Comparison of ENCODE assay signal across 8 cellular contexts in genomic region chr1:236280438-236281285, GRCh38. TPM values are rescaled to one million over a fixed set of nuclear protein-coding genes. Genes with fewer than 3 reads are reported as not detected.
DNase-seq lines count a peak whose midpoint lies in the region; ATAC-seq and TF ChIP-seq lines count a peak whose summit lies in the region.

No MANE protein-coding gene starts in this region.

- H3K4me2 ChIP-seq in neural progenitor cell = peak overlapping the region; percentile 88

- H3K27me3 Mint-ChIP-seq in activated CD4-positive, alpha-beta memory T cell treated with anti-CD3 and anti-CD28 coated beads, Interleukin-2, amount 10 ng/mL, durations not matched to agents 7 days and 5 days = peaks cover 8% of the 10 kb centered on the region
- H3K27me3 Mint-ChIP-seq in neural progenitor cell (ENCODE audit: insufficient read depth, low read depth) = no peaks in the 10 kb centered on the region

- peak overlapping the region; percentile 96 for H2AFZ ChIP-seq in neural progenitor cell (replicated peaks)

- no peaks in the 10 kb centered on the region for H3K36me3 ChIP-seq in neural progenitor cell

- no peaks in the 10 kb centered on the region for H3K9me3 Mint-ChIP-seq in activated CD4-positive, alpha-beta memory T cell treated with anti-CD3 and anti-CD28 coated beads, Interleukin-2, amount 10 ng/mL, durations not matched to agents 7 days and 5 days
- H3K9me3 Mint-ChIP-seq in neural progenitor cell = no peaks in the 10 kb centered on the region

- CTCF ChIA-PET in activated CD4-positive, alpha-beta memory T cell treated with anti-CD3 and anti-CD28 coated beads, Interleukin-2, amount 10 ng/mL, durations not matched to agents 7 days and 5 days (lab: Charles Lee) = no interaction called here

- DNase-seq in GM10266 (ENCODE audit: extremely low spot score) (peak; percentile 26), NCI-H187 treated with DMSO at 0.1 percent for 48 hours (lab: John Stamatoyannopoulos, UW) (peak; percentile 48), epithelial cell of esophagus (ENCODE audit: low read depth) (no peak), neural progenitor cell (ENCODE audit: low spot score) (peak; percentile 38), NOMO-1 (lab: John Stamatoyannopoulos, UW; ENCODE audit: unreplicated experiment in 2 of 2) (no peak)
- DNase-seq in activated CD4-positive, alpha-beta memory T cell treated with anti-CD3 and anti-CD28 coated beads, Interleukin-2, amount 10 ng/mL, durations not matched to agents 7 days and 5 days = peak; percentile 29

- peaks cover 30% of the 10 kb centered on the region for H3K27me3 ChIP-seq in neural progenitor cell

- ATAC-seq in HG02870 (IDR thresholded peaks at IDR 0.05; ENCODE audit: unreplicated experiment) = no peak
- ATAC-seq in GM18907 (IDR thresholded peaks at IDR 0.05; ENCODE audit: unreplicated experiment) = no peak

- peaks cover 21% of the 10 kb centered on the region for H3K4me1 ChIP-seq in neural progenitor cell

- H3K9ac ChIP-seq in neural progenitor cell = no peak overlapping the region

- H3F3A ChIP-seq in neural progenitor cell (ENCODE audit: low read depth) = peaks cover 6% of the 10 kb centered on the region

- H3K9me3 ChIP-seq in neural progenitor cell (ENCODE audit: low read depth) = no peaks in the 10 kb centered on the region

- H3K4me1 Mint-ChIP-seq in activated CD4-positive, alpha-beta memory T cell treated with anti-CD3 and anti-CD28 coated beads, Interleukin-2, amount 10 ng/mL, durations not matched to agents 7 days and 5 days = peaks cover 41% of the 10 kb centered on the region
- H3K4me1 Mint-ChIP-seq in neural progenitor cell = peaks cover 27% of the 10 kb centered on the region

- H3K79me2 ChIP-seq in neural progenitor cell (ENCODE audit: low read depth) = no peaks in the 10 kb centered on the region

- H3K4me3 Mint-ChIP-seq in activated CD4-positive, alpha-beta memory T cell treated with anti-CD3 and anti-CD28 coated beads, Interleukin-2, amount 10 ng/mL, durations not matched to agents 7 days and 5 days = peak overlapping the region; percentile 84
- peak overlapping the region; percentile 92 for H3K4me3 Mint-ChIP-seq in neural progenitor cell

- POLR2A ChIA-PET in activated CD4-positive, alpha-beta memory T cell treated with anti-CD3 and anti-CD28 coated beads, Interleukin-2, amount 10 ng/mL, durations not matched to agents 7 days and 5 days (lab: Charles Lee) = interaction anchor here (1.1 to 1.3 kb wide), 2 partner anchors 114 to 227 kb away, joined by 3 to 10 read pairs; partner anchors contain the start of gene EDARADD

- no peaks in the 10 kb centered on the region for H4K20me1 ChIP-seq in neural progenitor cell (ENCODE audit: low read depth)

- H3K4me3 ChIP-seq in epithelial cell of esophagus (ENCODE audit: low read length) = peak overlapping the region; percentile 76
- H3K4me3 ChIP-seq in neural progenitor cell = peak overlapping the region; percentile 73

- peaks cover 2% of the 10 kb centered on the region for H3K36me3 Mint-ChIP-seq in activated CD4-positive, alpha-beta memory T cell treated with anti-CD3 and anti-CD28 coated beads, Interleukin-2, amount 10 ng/mL, durations not matched to agents 7 days and 5 days (ENCODE audit: low read depth)
- H3K36me3 Mint-ChIP-seq in neural progenitor cell = no peaks in the 10 kb centered on the region

- TF ChIP-seq CTCF in GM10266 (IDR thresholded peaks at IDR 0.05; ENCODE audit: control insufficient read depth, insufficient read depth, low read depth, missing control alignments) (no peak), epithelial cell of esophagus (IDR thresholded peaks at IDR 0.05; ENCODE audit: insufficient read depth, low read depth, low read length, missing control alignments) (no peak), neural progenitor cell (IDR thresholded peaks at IDR 0.05) (no peak)

- H3K27ac Mint-ChIP-seq in activated CD4-positive, alpha-beta memory T cell treated with anti-CD3 and anti-CD28 coated beads, Interleukin-2, amount 10 ng/mL, durations not matched to agents 7 days and 5 days = peak overlapping the region; percentile 34
- H3K27ac Mint-ChIP-seq in neural progenitor cell = no peak overlapping the region

- no peak overlapping the region for H3K27ac ChIP-seq in neural progenitor cell

RNA-seq across cellular contexts. Expression of gene ERO1B, which starts 1.1 kb away (rescaled TPM):
- total RNA-seq in activated CD4-positive, alpha-beta memory T cell treated with anti-CD3 and anti-CD28 coated beads, Interleukin-2, amount 10 ng/mL, durations not matched to agents 7 days and 5 days = 1 to 10 TPM; 4.1 TPM
- total RNA-seq in neural progenitor cell (ENCODE audit: low replicate concordance) = 4.4 and 6.7 TPM in 2 replicates

Comparison
In these comparisons a context has a peak if more than half of its experiments do, and no peak if none do; other contexts are left out.
1. DNase-seq: peak in GM10266 (single experiment), NCI-H187 treated with DMSO at 0.1 percent for 48 hours (single experiment), activated CD4-positive, alpha-beta memory T cell treated with anti-CD3 and anti-CD28 coated beads, Interleukin-2, amount 10 ng/mL, durations not matched to agents 7 days and 5 days (single experiment) and neural progenitor cell (single experiment); none in epithelial cell of esophagus (single experiment) and NOMO-1 (0 of 2).